11 cellular contexts compared by ENCODE assay signal in the genomic region with DNA sequence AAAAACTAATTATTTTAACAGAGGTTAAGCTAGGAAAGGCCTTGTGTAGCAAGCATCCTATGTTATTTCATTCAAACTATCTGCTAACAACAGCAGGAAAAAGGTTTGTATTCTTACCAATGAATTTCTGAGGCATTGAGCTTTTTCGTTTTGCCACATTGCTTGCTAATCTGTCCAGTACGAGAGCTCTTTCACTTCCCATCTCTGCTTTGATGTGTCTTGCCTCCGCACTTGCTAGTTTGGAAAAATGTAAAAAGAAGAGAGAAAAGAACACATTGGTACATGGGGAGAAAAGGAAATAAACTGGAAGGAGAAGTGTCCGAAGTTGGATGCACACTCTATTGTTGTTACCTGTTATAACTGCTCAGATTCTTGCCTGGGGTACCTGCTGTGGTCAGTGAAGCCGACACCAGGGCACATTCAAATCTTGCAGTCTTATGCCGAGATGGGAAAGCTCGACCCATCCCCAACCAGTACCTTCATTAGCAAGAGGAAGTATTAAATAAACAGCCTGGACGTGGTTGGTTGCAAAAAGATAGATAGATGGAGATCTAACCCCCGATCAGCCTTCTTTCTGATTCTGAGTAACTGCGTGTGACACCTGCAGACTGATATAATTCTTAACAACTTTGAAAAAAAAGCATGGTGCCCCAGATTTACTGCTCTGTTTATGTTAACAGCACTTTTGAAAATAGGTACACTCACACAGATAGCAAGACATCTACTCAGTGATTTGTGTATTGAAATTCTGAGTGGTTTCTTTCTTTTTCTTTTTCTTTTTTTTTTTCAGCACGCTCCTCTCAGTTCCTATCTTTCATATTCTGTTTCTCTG. TPM values are rescaled to one million over a fixed set of nuclear protein-coding genes. Genes with fewer than 3 reads are reported as not detected.
DNase-seq lines count a peak whose midpoint lies in the region; ATAC-seq and TF ChIP-seq lines count a peak whose summit lies in the region.
"Had no signal": no experiment of that assay in that cellular context is flagged by ENCODE, and none has a peak within 500 bp of the region (broad histone marks: within the 10 kb centered on the region; RNA-seq: fewer than 3 reads in every experiment).

No MANE protein-coding gene starts in this region.

- intact Hi-C loops in spleen (cut with DNase I; ENCODE audit: low total_unique reads) = no loop called here

- no peaks in the 10 kb centered on the region for H3K36me3 ChIP-seq in Peyer's patch
- H3K36me3 ChIP-seq in spleen = peaks cover 0 to 7% (median 0%) of the 10 kb centered on the region in 6 donors
- H3K36me3 ChIP-seq: gastrocnemius medialis, prostate gland had no signal

- DNase-seq in NCI-H146 (lab: John Stamatoyannopoulos, UW) = peak; percentile 4
- no peak for DNase-seq in NCI-H146 treated with DMSO at 0.1 percent for 48 hours (lab: John Stamatoyannopoulos, UW; ENCODE audit: unreplicated experiment)
- DNase-seq in Peyer's patch = peak in 1 of 3 donors; percentile 56
- no peak for DNase-seq in spleen
- DNase-seq in NCI-H345 (lab: John Stamatoyannopoulos, UW) = no peak
- DNase-seq in cortex of kidney (lab: John Stamatoyannopoulos, UW) = no peak
- DNase-seq: gastrocnemius medialis, substantia nigra had no signal

- TF ChIP-seq POLR2A in Peyer's patch (IDR thresholded peaks at IDR 0.05) (no peak), spleen (IDR thresholded peaks at IDR 0.05) (no peak)

- TF ChIP-seq CTCF in Peyer's patch (IDR thresholded peaks at IDR 0.05) (no peak), spleen (IDR thresholded peaks at IDR 0.05 in 8 of 11, conservative IDR thresholded peaks at IDR 0.05 in 3 of 11) (no peak)

- ATAC-seq in HG02588 (IDR thresholded peaks at IDR 0.05; ENCODE audit: unreplicated experiment) (peak; percentile 50), GM19467 (IDR thresholded peaks at IDR 0.05; ENCODE audit: unreplicated experiment) (no peak)
- ATAC-seq: gastrocnemius medialis had no signal

- H3K4me1 ChIP-seq in Peyer's patch (peaks cover 0 to 12% (median 0%) of the 10 kb centered on the region in 4 donors), spleen (peaks cover 12 to 100% (median 69%) of the 10 kb centered on the region in 6 donors)
- H3K4me1 ChIP-seq: gastrocnemius medialis, prostate gland had no signal

- H3K4me3 ChIP-seq in Peyer's patch (peak overlapping the region; percentile 19 to 35 (median 34)), spleen (peak overlapping the region; percentile 35 to 70 (median 39))
- H3K4me3 ChIP-seq: gastrocnemius medialis, prostate gland had no signal

- H3K9me3 ChIP-seq in Peyer's patch (no peaks in the 10 kb centered on the region), spleen (no peaks in the 10 kb centered on the region)
- H3K9me3 ChIP-seq: gastrocnemius medialis, prostate gland had no signal

- peak overlapping the region; percentile 65 to 81 (median 72) for H3K27ac ChIP-seq in Peyer's patch
- H3K27ac ChIP-seq in spleen = peak overlapping the region; percentile 55 to 92 (median 83)
- H3K27ac ChIP-seq: gastrocnemius medialis, prostate gland had no signal

- WGBS in spleen, 5 donors = 25 to 36% (median 29%) methylated on average over 11 of the region's 11 CpGs

- no peaks in the 10 kb centered on the region for H3K27me3 ChIP-seq in Peyer's patch
- peaks cover 0 to 18% (median 0%) of the 10 kb centered on the region in 7 donors for H3K27me3 ChIP-seq in spleen (replicated peaks in 1 of 7)
- H3K27me3 ChIP-seq: gastrocnemius medialis had no signal

RNA-seq across cellular contexts. Expression of a gene that starts 40.0 kb away (rescaled TPM):
- total RNA-seq in Peyer's patch (10 to 100 TPM; 14.0 to 64.0 (median 26.3) TPM), spleen (1 to 10 TPM in 2 of 7 donors, under 1 TPM in 4, not detected in 1; 0.51 to 1.9 (median 0.66) TPM)
- polyA plus RNA-seq in spleen = under 1 TPM; 0.04 to 0.19 (median 0.14) TPM

RNA-seq across cellular contexts. Expression of a gene that starts 47.4 kb away (rescaled TPM):
- total RNA-seq in Peyer's patch (10 to 100 TPM; 44.6 to 74.9 (median 57.9) TPM), spleen (10 to 100 TPM; 28.0 to 58.2 (median 40.5) TPM)
- 10 to 100 TPM; 60.9 to 85.2 (median 78.7) TPM for polyA plus RNA-seq in spleen

Comparison
In these comparisons a context has a peak if more than half of its experiments do, and no peak if none do; other contexts are left out.
1. RNA of a gene that starts 40.0 kb away (total RNA-seq): 14.0 to 64.0 TPM in Peyer's patch; 0.51 to 1.9 TPM in spleen; every median in the first group is over 4 times any median in the second.